Comparison of ENCODE assay signal across 24 cellular contexts in genomic region chr17:77083547-77083946, GRCh38. TPM values are rescaled to one million over a fixed set of nuclear protein-coding genes. Genes with fewer than 3 reads are reported as not detected.
A peak's percentile ranks its signal among the peaks of the same experiment; 100 is the strongest.
DNase-seq lines count a peak whose midpoint lies in the region; ATAC-seq and TF ChIP-seq lines count a peak whose summit lies in the region.
"Had no signal": no experiment of that assay in that cellular context is flagged by ENCODE, and none has a peak within 500 bp of the region (broad histone marks: within the 10 kb centered on the region; RNA-seq: fewer than 3 reads in every experiment).

No MANE protein-coding gene starts in this region.

- DNase-seq in NCI-H69 (lab: John Stamatoyannopoulos, UW), result peak; percentile 95
- peak; percentile 19 for DNase-seq in myocyte (ENCODE audit: low read depth)
- DNase-seq in amniotic stem cell (lab: John Stamatoyannopoulos, UW), result no peak
- no peak for DNase-seq in NCI-H226
- DNase-seq: activated CD8-positive, alpha-beta memory T cell treated with anti-CD3 and anti-CD28 coated beads, Interleukin-2, amount 50 U/mL, for 48 hours; activated CD8-positive, alpha-beta T cell treated with anti-CD3 and anti-CD28 coated beads for 36 hours; activated naive CD4-positive, alpha-beta T cell treated with anti-CD3 and anti-CD28 coated beads, Interleukin-2, amount 10 ng/mL, durations not matched to agents 7 days and 5 days; adrenal gland; body of pancreas; CD8-positive, alpha-beta T cell; endodermal cell; GOT3; MV-4-11; NCI-H1436 treated with DMSO at 0.1 percent for 48 hours; NCI-H524 treated with DMSO at 0.1 percent for 48 hours; Peyer's patch; SHP77 treated with DMSO at 0.1 percent for 48 hours; small intestine; testis had no signal

- no peak for ATAC-seq in HG03196 (IDR thresholded peaks at IDR 0.05; ENCODE audit: unreplicated experiment)
- ATAC-seq: activated CD8-positive, alpha-beta T cell treated with anti-CD3 and anti-CD28 coated beads for 36 hours; body of pancreas; CD8-positive, alpha-beta T cell; K562 had no signal

- peaks cover 47% of the 10 kb centered on the region for H3K4me1 ChIP-seq in DOHH2 (ENCODE audit: control insufficient read depth, low read length)

- peaks cover 8% of the 10 kb centered on the region for H3F3A ChIP-seq in DOHH2 (ENCODE audit: control insufficient read depth, insufficient read depth)

- H3K4me2 ChIP-seq in DOHH2 (ENCODE audit: low read length), result peak overlapping the region; percentile 27

- H3K9me2 ChIP-seq in DOHH2 (replicated peaks; ENCODE audit: control insufficient read depth, low read length), result no peaks in the 10 kb centered on the region

- peak overlapping the region; percentile 0; the same call in 1 of the 2 replicates for H3K4me3 ChIP-seq in DOHH2 (ENCODE audit: low read length)
- H3K4me3 ChIP-seq: adrenal gland, body of pancreas, K562, Peyer's patch, right atrium auricular region, testis had no signal

- no peaks in the 10 kb centered on the region for H4K20me1 ChIP-seq in DOHH2 (ENCODE audit: control insufficient read depth, insufficient read depth, low read depth, low read length)

- H3K9me3 ChIP-seq in DOHH2 (ENCODE audit: control insufficient read depth, insufficient read depth, low read length) (no peaks in the 10 kb centered on the region), KOPT-K1 (ENCODE audit: insufficient read depth, low read length, poor library complexity, severe bottlenecking) (no peaks in the 10 kb centered on the region)
- H3K9me3 ChIP-seq: adrenal gland, body of pancreas, Peyer's patch, right atrium auricular region, testis had no signal

- H3K27ac ChIP-seq in DOHH2 (ENCODE audit: low read depth, low read length) (0 out of 2 replicates have a peak overlapping the region, but pooled peaks have one; percentile 5), KOPT-K1 (ENCODE audit: low read depth, low read length, poor library complexity, severe bottlenecking) (peak overlapping the region; percentile 14)
- H3K27ac ChIP-seq: adrenal gland, body of pancreas, Peyer's patch, right atrium auricular region, testis had no signal

- TF ChIP-seq CTCF in DOHH2 (IDR thresholded peaks at IDR 0.05; ENCODE audit: low read depth, low read length, poor library complexity, severe bottlenecking), result no peak

- no peaks in the 10 kb centered on the region for H3K36me3 ChIP-seq in DOHH2 (ENCODE audit: control insufficient read depth, low read length)
- H3K36me3 ChIP-seq in KOPT-K1 (ENCODE audit: insufficient read depth, low read length), result no peaks in the 10 kb centered on the region
- H3K36me3 ChIP-seq: adrenal gland, Peyer's patch, right atrium auricular region had no signal

- H3K27me3 ChIP-seq in DOHH2 (ENCODE audit: control insufficient read depth, low read length), result no peaks in the 10 kb centered on the region
- H3K27me3 ChIP-seq: body of pancreas, Peyer's patch, right atrium auricular region, testis had no signal

- H3K79me2 ChIP-seq in DOHH2 (ENCODE audit: control insufficient read depth, low read length), result 0 out of 2 replicates have a peak, but pooled peaks cover 3% of the 10 kb centered on the region

RNA-seq across cellular contexts. Expression of gene SEC14L1, which starts 57.2 kb away (rescaled TPM):
- 56.2 and 71.1 TPM in 2 replicates for total RNA-seq in myocyte
- 57.1 TPM for polyA plus RNA-seq in myocyte (2012)

Comparison
In these comparisons a context has a peak if more than half of its experiments do, and no peak if none do; other contexts are left out.
1. DNase-seq: peak in NCI-H69 (single experiment) and myocyte (single experiment); none in amniotic stem cell (single experiment) and NCI-H226 (single experiment).